ENCODE assay signal across 8 cellular contexts in the genomic region with DNA sequence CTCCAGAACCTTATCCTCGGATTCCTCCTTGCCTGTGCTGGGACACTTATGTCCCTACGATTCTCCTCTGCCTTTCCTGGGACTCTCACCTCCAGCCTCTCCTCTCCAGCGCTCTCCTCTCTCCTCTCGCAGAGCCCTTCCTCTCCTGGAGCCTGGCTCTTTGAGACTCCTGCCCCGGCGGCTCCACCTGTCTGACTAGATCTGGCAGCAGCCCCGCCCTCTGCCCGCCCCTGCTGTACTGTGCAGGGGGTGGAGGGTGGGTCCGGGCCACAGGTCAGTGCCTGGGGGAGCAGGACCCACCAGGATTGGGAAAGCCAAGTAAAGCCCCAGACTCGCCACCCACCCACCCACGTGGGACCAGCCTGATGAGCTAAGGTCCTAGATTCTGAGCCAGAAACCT. TPM values are rescaled to one million over a fixed set of nuclear protein-coding genes. Genes with fewer than 3 reads are reported as not detected.
DNase-seq lines count a peak whose midpoint lies in the region; ATAC-seq and TF ChIP-seq lines count a peak whose summit lies in the region.

No MANE protein-coding gene starts in this region.

- peaks cover 17% of the 10 kb centered on the region for H3K4me1 ChIP-seq in CD8-positive, alpha-beta T cell (ENCODE audit: insufficient read depth, low read length)
- peaks cover 18% of the 10 kb centered on the region for H3K4me1 ChIP-seq in testis

- peaks cover 38% of the 10 kb centered on the region for H3K4me1 Mint-ChIP-seq in CD8-positive, alpha-beta T cell (ENCODE audit: low read depth)
- peaks cover 35 to 57% of the 10 kb centered on the region in 2 donors for H3K4me1 Mint-ChIP-seq in natural killer cell

- intact Hi-C loops in CD8-positive, alpha-beta T cell (cut with DNase I, micrococcal nuclease) = loop anchor here (5.0 to 10.0 kb wide), 3 partner anchors 431 to 911 kb away; partner anchors contain the start of genes DMAP1 (in 1 of the 2), PPCS (in 1 of the 2) and ZMYND12 (in 1 of the 2)
- intact Hi-C loops in dorsolateral prefrontal cortex (cut with DNase I) (loop anchor here (5.0 kb wide), 3 partner anchors 49 to 129 kb away; no protein-coding TSS in a partner anchor), natural killer cell (cut with micrococcal nuclease) (no loop called here), testis (cut with DNase I; ENCODE audit: low total_unique reads) (no loop called here)

- H3K27me3 ChIP-seq in CD8-positive, alpha-beta T cell (ENCODE audit: insufficient read depth, low read length) = no peaks in the 10 kb centered on the region
- H3K27me3 ChIP-seq in dorsolateral prefrontal cortex (no peaks in the 10 kb centered on the region), testis (no peaks in the 10 kb centered on the region)

- H3K27me3 Mint-ChIP-seq in CD8-positive, alpha-beta T cell (ENCODE audit: low read depth) = no peaks in the 10 kb centered on the region
- H3K27me3 Mint-ChIP-seq in natural killer cell (ENCODE audit: low read depth in 2 of 2) = no peaks in the 10 kb centered on the region

- H3K27ac Mint-ChIP-seq in CD8-positive, alpha-beta T cell = peak overlapping the region; percentile 93
- peak overlapping the region; percentile 90 to 94 for H3K27ac Mint-ChIP-seq in natural killer cell

- no peak for ATAC-seq in CD8-positive, alpha-beta T cell
- ATAC-seq in natural killer cell (no peak), GM21360 (IDR thresholded peaks at IDR 0.05; ENCODE audit: unreplicated experiment) (no peak)

- CTCF ChIA-PET in CD8-positive, alpha-beta T cell (lab: Charles Lee) = no interaction called here

- peak in 1 of 7 experiments; percentile 12 for DNase-seq in CD8-positive, alpha-beta T cell
- DNase-seq in NB4 (ENCODE audit: low read depth) = no peak
- no peak for DNase-seq in dorsolateral prefrontal cortex
- DNase-seq in natural killer cell = no peak
- DNase-seq in testis = no peak
- DNase-seq in nucleus accumbens (lab: John Stamatoyannopoulos, UW) = no peak
- DNase-seq in stimulated activated naive CD4-positive, alpha-beta T cell (lab: John Stamatoyannopoulos, UW) = no peak

- H3K36me3 Mint-ChIP-seq in CD8-positive, alpha-beta T cell = peaks cover 54% of the 10 kb centered on the region
- no peaks in the 10 kb centered on the region for H3K36me3 Mint-ChIP-seq in natural killer cell

- WGBS in testis, 2 donors = 71 to 76% methylated on average over 10 to 11 of the region's 11 CpGs

- POLR2A ChIA-PET in CD8-positive, alpha-beta T cell (lab: Charles Lee) = no interaction called here

- peaks cover 14% of the 10 kb centered on the region for H3K36me3 ChIP-seq in CD8-positive, alpha-beta T cell (ENCODE audit: insufficient read depth, low read length)
- H3K36me3 ChIP-seq in testis (ENCODE audit: low read depth, missing control alignments) = no peaks in the 10 kb centered on the region

- no peak for TF ChIP-seq POLR2A in NB4 (IDR thresholded peaks at IDR 0.05; ENCODE audit: extremely low read depth, insufficient read length)
- no peak for TF ChIP-seq POLR2A in testis (IDR thresholded peaks at IDR 0.05)

- H3K9me3 Mint-ChIP-seq in CD8-positive, alpha-beta T cell = no peaks in the 10 kb centered on the region
- H3K9me3 Mint-ChIP-seq in natural killer cell = no peaks in the 10 kb centered on the region

- TF ChIP-seq CTCF in CD8-positive, alpha-beta T cell (IDR thresholded peaks at IDR 0.05) = no peak
- TF ChIP-seq CTCF in NB4 (IDR thresholded peaks at IDR 0.05; ENCODE audit: low read depth, low read length) (no peak), dorsolateral prefrontal cortex (IDR thresholded peaks at IDR 0.05 in 54 of 56, conservative IDR thresholded peaks at IDR 0.05 in 2 of 56; ENCODE audit: low read depth in 1 of 56, partially characterized antibody in 56 of 56) (no peak), natural killer cell (IDR thresholded peaks at IDR 0.05) (no peak), testis (IDR thresholded peaks at IDR 0.05) (no peak)

- no peaks in the 10 kb centered on the region for H3K9me3 ChIP-seq in CD8-positive, alpha-beta T cell (ENCODE audit: low read length)
- no peaks in the 10 kb centered on the region for H3K9me3 ChIP-seq in testis

- H3K4me3 Mint-ChIP-seq in CD8-positive, alpha-beta T cell = peak overlapping the region; percentile 88
- peak overlapping the region; percentile 64 for H3K4me3 Mint-ChIP-seq in natural killer cell

- H3K4me3 ChIP-seq in CD8-positive, alpha-beta T cell (ENCODE audit: low read depth, low read length) = no peak overlapping the region
- peak overlapping the region; percentile 83 for H3K4me3 ChIP-seq in NB4 (ENCODE audit: low read depth, low read length)
- H3K4me3 ChIP-seq in dorsolateral prefrontal cortex = peak overlapping the region in 55 of 59 donors; percentile 21 to 94 (median 82)
- H3K4me3 ChIP-seq in testis = no peak overlapping the region

- no peak overlapping the region for H3K27ac ChIP-seq in CD8-positive, alpha-beta T cell (ENCODE audit: low read depth, low read length)
- H3K27ac ChIP-seq in dorsolateral prefrontal cortex (peak overlapping the region in 56 of 59 donors; percentile 67 to 98 (median 94)), testis (peak overlapping the region in 1 of 2 donors; percentile 88)

RNA-seq across cellular contexts. Expression of gene ELOVL1, which starts 1.6 kb away (rescaled TPM):
- total RNA-seq in CD8-positive, alpha-beta T cell = 10 to 100 TPM; 24.6 to 25.6 TPM
- 100 to 1,000 TPM in 29 of 120 experiments, 10 to 100 TPM in 91; 27.1 to 291 (median 70.1) TPM for total RNA-seq in dorsolateral prefrontal cortex
- total RNA-seq in natural killer cell = 10 to 100 TPM; 53.2 to 73.0 (median 67.5) TPM
- total RNA-seq in testis = 10 to 100 TPM; 30.6 to 40.1 TPM
- polyA plus RNA-seq in testis (ENCODE audit: insufficient read depth, low read depth, low replicate concordance) = 51.5 TPM

RNA-seq across cellular contexts. Expression of gene CDC20, which starts 7.4 kb away (rescaled TPM):
- total RNA-seq in CD8-positive, alpha-beta T cell = 1 to 10 TPM in 1 of 2 experiments, under 1 TPM in 1; 0.92 to 1.3 TPM
- total RNA-seq in dorsolateral prefrontal cortex = 1 to 10 TPM in 73 of 120 experiments, under 1 TPM in 34, not detected in 13; 0.32 to 6.8 (median 1.5) TPM
- 1 to 10 TPM in 1 of 3 donors, under 1 TPM in 2; 0.50 to 2.4 (median 0.96) TPM for total RNA-seq in natural killer cell
- total RNA-seq in testis = 10 to 100 TPM; 44.7 to 48.6 TPM
- polyA plus RNA-seq in testis (ENCODE audit: insufficient read depth, low read depth, low replicate concordance) = 135 TPM

RNA-seq across cellular contexts. Expression of gene MED8, which starts 23.4 kb away (rescaled TPM):
- 10 to 100 TPM; 18.8 to 20.2 TPM for total RNA-seq in CD8-positive, alpha-beta T cell
- 10 to 100 TPM; 24.8 to 43.7 (median 34.9) TPM for total RNA-seq in dorsolateral prefrontal cortex
- total RNA-seq in natural killer cell = 10 to 100 TPM; 17.8 to 26.8 (median 22.0) TPM
- total RNA-seq in testis = 10 to 100 TPM; 43.2 to 49.4 TPM
- 46.5 TPM for polyA plus RNA-seq in testis (ENCODE audit: insufficient read depth, low read depth, low replicate concordance)

RNA-seq across cellular contexts. Expression of gene SZT2, which starts 23.5 kb away (rescaled TPM):
- total RNA-seq in CD8-positive, alpha-beta T cell = 10 to 100 TPM; 57.0 to 64.4 TPM
- 100 to 1,000 TPM in 19 of 120 experiments, 10 to 100 TPM in 101; 48.6 to 133 (median 84.0) TPM for total RNA-seq in dorsolateral prefrontal cortex
- 100 to 1,000 TPM; 103 to 128 (median 123) TPM for total RNA-seq in natural killer cell
- 100 to 1,000 TPM in 1 of 2 donors, 10 to 100 TPM in 1; 90.1 to 115 TPM for total RNA-seq in testis
- polyA plus RNA-seq in testis (ENCODE audit: insufficient read depth, low read depth, low replicate concordance) = 40.0 TPM

RNA-seq across cellular contexts. Expression of gene MPL, which starts 28.6 kb away (rescaled TPM):
- total RNA-seq in CD8-positive, alpha-beta T cell = not detected
- total RNA-seq in dorsolateral prefrontal cortex = 1 to 10 TPM in 57 of 120 experiments, under 1 TPM in 47, not detected in 16; 0.23 to 3.6 (median 1.1) TPM
- total RNA-seq in natural killer cell = 1 to 10 TPM in 1 of 3 donors, under 1 TPM in 2; 0.43 to 1.7 (median 0.48) TPM
- total RNA-seq in testis = under 1 TPM; 0.47 to 0.56 TPM
- polyA plus RNA-seq in testis (ENCODE audit: insufficient read depth, low read depth, low replicate concordance) = 0.32 TPM

Comparison
In these comparisons a context has a peak if more than half of its experiments do, and no peak if none do; other contexts are left out.
1. H3K4me3 ChIP-seq: peak in NB4 (single experiment) and dorsolateral prefrontal cortex (55 of 59); none in CD8-positive, alpha-beta T cell (single experiment) and testis (0 of 2).
2. RNA of gene CDC20, which starts 7.4 kb away (total RNA-seq): 44.7 to 48.6 TPM in testis; 0.92 to 1.3 TPM in CD8-positive, alpha-beta T cell, 0.32 to 6.8 TPM in dorsolateral prefrontal cortex and 0.50 to 2.4 TPM in natural killer cell; every median in the first group is over 4 times any median in the second.
3. intact Hi-C loops: an anchor here in CD8-positive, alpha-beta T cell (5.0 to 10.0 kb wide) and dorsolateral prefrontal cortex (5.0 kb wide); none called in natural killer cell and testis.